Comparison of ENCODE assay signal across 8 cellular contexts in the genomic region with DNA sequence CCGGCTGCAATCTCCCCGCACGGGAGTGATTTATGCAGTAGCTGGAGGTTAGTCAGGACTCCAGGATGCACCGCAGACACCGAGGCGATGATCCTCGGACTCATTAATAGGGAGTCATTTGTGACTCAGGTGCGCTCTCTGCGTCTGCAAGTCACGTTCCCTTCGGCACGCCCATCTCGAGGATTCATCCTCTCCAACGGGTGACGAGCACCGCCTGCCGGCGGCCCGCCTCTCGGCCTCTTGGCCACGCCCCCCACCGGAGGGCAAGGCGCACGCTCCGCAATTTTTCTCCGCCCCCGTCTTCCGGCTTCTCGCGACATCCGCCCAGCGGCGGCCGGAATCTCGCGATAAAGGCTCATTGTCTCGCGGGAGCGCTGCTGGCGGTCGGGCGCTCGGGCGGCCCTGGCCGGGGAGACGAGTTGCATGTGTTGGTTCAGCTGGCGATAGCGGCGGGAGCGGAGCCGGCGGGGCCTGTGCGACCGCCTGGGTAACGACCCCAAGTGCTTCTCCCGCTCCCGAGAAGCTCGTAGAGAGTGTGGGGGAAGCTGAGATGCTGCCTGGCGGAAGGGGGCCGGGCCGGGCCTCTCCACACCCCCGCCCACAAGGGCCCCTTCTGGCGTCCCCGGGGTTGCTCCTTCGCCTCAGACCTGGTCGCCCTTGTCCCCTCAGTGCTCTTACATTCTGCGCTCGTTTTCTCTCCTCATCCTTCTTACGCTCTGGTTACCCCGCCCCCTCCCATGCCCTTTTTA. TPM values are rescaled to one million over a fixed set of nuclear protein-coding genes. Genes with fewer than 3 reads are reported as not detected.
DNase-seq lines count a peak whose midpoint lies in the region; ATAC-seq, FAIRE-seq and TF ChIP-seq lines count a peak whose summit lies in the region.

A gene with protein sequence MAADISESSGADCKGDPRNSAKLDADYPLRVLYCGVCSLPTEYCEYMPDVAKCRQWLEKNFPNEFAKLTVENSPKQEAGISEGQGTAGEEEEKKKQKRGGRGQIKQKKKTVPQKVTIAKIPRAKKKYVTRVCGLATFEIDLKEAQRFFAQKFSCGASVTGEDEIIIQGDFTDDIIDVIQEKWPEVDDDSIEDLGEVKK (plus strand): TSS at position 361 of the 749 bp plus-strand sequence. CDS start 878 bp downstream, outside the sequence.

- CTCF ChIA-PET in endothelial cell of umbilical vein (lab: Charles Lee): interaction anchor here (1.0 to 3.1 kb wide), 6 partner anchors 10 to 115 kb away, joined by 3 to 38 read pairs (median 3); no protein-coding TSS in a partner anchor

- H2AFZ ChIP-seq in OCI-LY3 (ENCODE audit: low read depth, low read length) (peak within 1 kb of the TSS; percentile 66; the same call in 1 of the 2 replicates), endothelial cell of umbilical vein (ENCODE audit: low read depth, low read length) (peak within 1 kb of the TSS; percentile 74)

- TF ChIP-seq POLR2A in endothelial cell of umbilical vein (IDR thresholded peaks at IDR 0.05; ENCODE audit: low read depth, low read length): peak; percentile 98

- dilution Hi-C loops in endothelial cell of umbilical vein (cut with MboI; ENCODE audit: extremely low pct_ligation_motif_present, low sequenced_read_pairs): no loop called here

- peak; percentile 93 for DNase-seq in DMS114 treated with DMSO at 0.1 percent for 48 hours (lab: John Stamatoyannopoulos, UW; ENCODE audit: unreplicated experiment)
- peak; percentile 74 for DNase-seq in HuH-7.5 (ENCODE audit: low spot score)
- peak; percentile 98 for DNase-seq in activated T-cell treated with anti-CD3 and anti-CD28 coated beads for 1 hour (ENCODE audit: low read depth)
- peak; percentile 98 for DNase-seq in endothelial cell of umbilical vein (ENCODE audit: low read depth, low spot score)
- DNase-seq in midbrain (lab: John Stamatoyannopoulos, UW): peak; percentile 96
- DNase-seq in stimulated activated CD8-positive, alpha-beta memory T cell treated with anti-CD3 and anti-CD28 coated beads, Interleukin-2, amount 100 ng/mL, for 1 hour (ENCODE audit: low read depth in 2 of 2): peak; percentile 99

- H3K79me2 ChIP-seq in OCI-LY3 (ENCODE audit: low read length) (peaks cover 19% of the 10 kb centered on the region), endothelial cell of umbilical vein (ENCODE audit: control insufficient read depth, insufficient read depth, low read length) (peaks cover 31% of the 10 kb centered on the region)

- H4K20me1 ChIP-seq in OCI-LY3 (ENCODE audit: insufficient read depth, low read length) (no peaks in the 10 kb centered on the region), endothelial cell of umbilical vein (replicated peaks; ENCODE audit: control insufficient read depth, extremely low read depth, insufficient read depth, low read length) (no peaks in the 10 kb centered on the region)

- H3K9me1 ChIP-seq in endothelial cell of umbilical vein (replicated peaks; ENCODE audit: control insufficient read depth, extremely low read depth, insufficient read depth, low read length): no peaks in the 10 kb centered on the region

- peaks cover 29% of the 10 kb centered on the region for H3K36me3 ChIP-seq in OCI-LY3 (replicated peaks; ENCODE audit: low read depth, low read length)
- H3K36me3 ChIP-seq in endothelial cell of umbilical vein (ENCODE audit: control insufficient read depth in 2 of 2, extremely low read depth in 1 of 2, insufficient read depth in 2 of 2, low read length in 2 of 2): peaks cover 2 to 12% of the 10 kb centered on the region in 2 experiments

- no peaks in the 10 kb centered on the region for H3K27me3 ChIP-seq in OCI-LY3 (ENCODE audit: low read depth, low read length)
- H3K27me3 ChIP-seq in endothelial cell of umbilical vein (ENCODE audit: control insufficient read depth in 2 of 2, insufficient read depth in 2 of 2, low read length in 2 of 2): no peaks in the 10 kb centered on the region

- peak within 1 kb of the TSS; percentile 87 for H3K9ac ChIP-seq in OCI-LY3 (ENCODE audit: low read length)
- peak within 1 kb of the TSS; percentile 90 for H3K9ac ChIP-seq in endothelial cell of umbilical vein (replicated peaks; ENCODE audit: extremely low read depth, insufficient read depth, low read length)

- ATAC-seq in GM21526 (IDR thresholded peaks at IDR 0.05; ENCODE audit: low FRiP score, unreplicated experiment): peak; percentile 92

- peaks cover 18% of the 10 kb centered on the region for H3K4me1 ChIP-seq in OCI-LY3 (ENCODE audit: low read length)
- peaks cover 11% of the 10 kb centered on the region for H3K4me1 ChIP-seq in endothelial cell of umbilical vein (ENCODE audit: control insufficient read depth, extremely low read depth, insufficient read depth, low read length)

- peak; percentile 90 for TF ChIP-seq CTCF in OCI-LY3 (IDR thresholded peaks at IDR 0.05; ENCODE audit: low read depth, low read length)
- peak; percentile 87 to 90 for TF ChIP-seq CTCF in endothelial cell of umbilical vein (IDR thresholded peaks at IDR 0.05; ENCODE audit: extremely low read depth in 1 of 2, insufficient read depth in 1 of 2, low read depth in 1 of 2, low read length in 2 of 2)

- H3K27ac ChIP-seq in OCI-LY3 (ENCODE audit: low read length): peak within 1 kb of the TSS; percentile 45
- peak within 1 kb of the TSS; percentile 74 for H3K27ac ChIP-seq in endothelial cell of umbilical vein (ENCODE audit: insufficient read depth, low read depth, low read length)

- POLR2A ChIA-PET in endothelial cell of umbilical vein (lab: Charles Lee): interaction anchor here (0.6 kb wide), 1 partner anchor 314 kb away, joined by 3 read pairs; no protein-coding TSS in a partner anchor

- intact Hi-C loops in endothelial cell of umbilical vein (cut with micrococcal nuclease): loop anchor here (1.0 to 5.0 kb wide), 5 partner anchors 114 to 525 kb away; a partner anchor contains a TSS

- H3K4me3 ChIP-seq in OCI-LY3 (ENCODE audit: low read length): peak within 1 kb of the TSS; percentile 94
- peak within 1 kb of the TSS; percentile 66 to 87 (median 77) for H3K4me3 ChIP-seq in endothelial cell of umbilical vein (replicated peaks in 1 of 3; ENCODE audit: insufficient read depth in 1 of 3, low read depth in 1 of 3, low read length in 3 of 3)

- peak; percentile 83 for FAIRE-seq in endothelial cell of umbilical vein (lab: Jason Lieb, UNC)

- BruUV-seq in endothelial cell of umbilical vein (replicated peaks; lab: Mats Ljungman, UMichigan): no TSS peak

- H3K4me2 ChIP-seq in OCI-LY3 (ENCODE audit: low read length) (peak within 1 kb of the TSS; percentile 94), endothelial cell of umbilical vein (ENCODE audit: insufficient read depth, low read length) (peak within 1 kb of the TSS; percentile 88)

- H3K9me3 ChIP-seq in OCI-LY3 (ENCODE audit: insufficient read depth, low read length) (no peaks in the 10 kb centered on the region), endothelial cell of umbilical vein (replicated peaks; ENCODE audit: control insufficient read depth, insufficient read depth, low read length) (no peaks in the 10 kb centered on the region)

TF ChIP-seq in endothelial cell of umbilical vein, 7 proteins besides CTCF, POLR2A, EP300 and RAD21:
- TF ChIP-seq GATA2 (IDR thresholded peaks at IDR 0.05; ENCODE audit: insufficient read depth, insufficient read length, low read depth, low read length): peak; percentile 14
- peak; percentile 52 for TF ChIP-seq FOS (IDR thresholded peaks at IDR 0.05; ENCODE audit: borderline replicate concordance, insufficient read depth, low read length)
- TF ChIP-seq JUN (IDR thresholded peaks at IDR 0.05; ENCODE audit: borderline replicate concordance, insufficient read depth, insufficient read length, low read depth): no peak
- TF ChIP-seq EZH2 (IDR thresholded peaks at IDR 0.05; ENCODE audit: borderline replicate concordance, low read depth, low read length, severe bottlenecking): no peak
- TF ChIP-seq, protein P1, sequence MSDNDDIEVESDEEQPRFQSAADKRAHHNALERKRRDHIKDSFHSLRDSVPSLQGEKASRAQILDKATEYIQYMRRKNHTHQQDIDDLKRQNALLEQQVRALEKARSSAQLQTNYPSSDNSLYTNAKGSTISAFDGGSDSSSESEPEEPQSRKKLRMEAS (IDR thresholded peaks at IDR 0.05; ENCODE audit: insufficient read depth, insufficient read length): peak; percentile 81
- peak; percentile 95 for TF ChIP-seq POLR2AphosphoS5 (IDR thresholded peaks at IDR 0.05; ENCODE audit: insufficient read depth, low read depth, low read length)
- no peak for TF ChIP-seq MYC (IDR thresholded peaks at IDR 0.05; ENCODE audit: low read depth, low read length)

RNA-seq across cellular contexts. Expression of the gene that starts here (rescaled TPM):
- total RNA-seq in endothelial cell of umbilical vein: 66.5 and 70.3 TPM in 2 replicates
- 20.3 and 25.8 TPM in 2 replicates for polyA plus RNA-seq in endothelial cell of umbilical vein
- polyA plus RNA-seq in endothelial cell of umbilical vein (2011; cell fraction: cytosol; rRNA removed): 25.4 and 27.2 TPM in 2 replicates
- 19.6 and 28.4 TPM in 2 replicates for polyA plus RNA-seq in endothelial cell of umbilical vein (2011; cell fraction: nucleus; rRNA removed)
- 47.4 and 66.3 TPM in 2 replicates for polyA plus RNA-seq in endothelial cell of umbilical vein (2012)
- 19.9 and 25.6 TPM in 2 replicates for polyA minus RNA-seq in endothelial cell of umbilical vein
- polyA minus RNA-seq in endothelial cell of umbilical vein (2011; cell fraction: cytosol; rRNA and poly(A)+ RNA removed): 16.8 TPM
- polyA minus RNA-seq in endothelial cell of umbilical vein (2011; cell fraction: nucleus; rRNA and poly(A)+ RNA removed): 13.8 and 16.6 TPM in 2 replicates

Comparison
In these comparisons a context has a peak if more than half of its experiments do, and no peak if none do; other contexts are left out.
1. Peak in every context shown above with its lines: DNase-seq, ATAC-seq, H3K4me3 ChIP-seq and H3K27ac ChIP-seq.